18 cellular contexts compared by ENCODE assay signal in the genomic region with DNA sequence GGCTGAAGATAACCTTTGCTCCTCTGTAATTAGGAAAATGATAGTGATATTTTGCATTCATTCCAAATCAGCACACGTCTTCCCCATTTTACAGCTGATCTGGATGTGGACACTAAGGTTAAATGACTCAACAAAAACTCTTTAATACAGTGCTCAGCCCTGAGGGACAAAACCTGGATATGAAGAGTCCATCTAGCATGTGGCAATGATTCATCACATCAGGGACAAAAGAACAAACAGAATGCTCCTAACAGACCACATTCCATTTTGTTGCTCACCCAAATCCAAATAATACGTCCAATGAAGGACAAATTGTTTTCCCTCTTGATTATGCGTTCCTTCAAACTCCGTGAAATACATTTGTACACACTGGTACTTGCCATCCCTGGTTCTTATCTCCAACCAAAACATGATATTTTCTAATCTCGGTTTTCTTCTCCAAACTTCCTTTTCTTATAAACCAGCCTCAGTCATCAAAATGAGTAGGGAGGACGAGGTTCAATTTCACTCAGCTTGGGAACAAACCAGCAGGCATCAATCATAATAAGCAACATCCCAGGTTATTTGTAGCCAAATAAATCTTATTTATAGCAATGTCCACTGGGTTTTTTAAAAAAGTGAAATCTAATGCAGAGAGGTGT. TPM values are rescaled to one million over a fixed set of nuclear protein-coding genes. Genes with fewer than 3 reads are reported as not detected.
DNase-seq lines count a peak whose midpoint lies in the region; ATAC-seq, FAIRE-seq and TF ChIP-seq lines count a peak whose summit lies in the region.
"Had no signal": no experiment of that assay in that cellular context is flagged by ENCODE, and none has a peak within 500 bp of the region (broad histone marks: within the 10 kb centered on the region; RNA-seq: fewer than 3 reads in every experiment).

No MANE protein-coding gene starts in this region.

- ATAC-seq in PC-3: peak; percentile 97
- no peak for ATAC-seq in GM21576 (IDR thresholded peaks at IDR 0.05; ENCODE audit: unreplicated experiment)
- ATAC-seq: activated T-cell treated with anti-CD3 and anti-CD28 coated beads, Interleukin-2, amount 50 U/mL, for 4 hours; psoas muscle; Right ventricle myocardium inferior had no signal

- H3K36me3 ChIP-seq in PC-3 (ENCODE audit: low read depth, low read length) (no peaks in the 10 kb centered on the region; the same call in 1 of the 2 replicates), endothelial cell of umbilical vein (ENCODE audit: control insufficient read depth in 2 of 2, extremely low read depth in 1 of 2, insufficient read depth in 2 of 2, low read length in 2 of 2) (peaks cover 0 to 7% of the 10 kb centered on the region in 2 experiments)
- H3K36me3 ChIP-seq: BLaER1 had no signal

- peaks cover 9% of the 10 kb centered on the region for H3F3A ChIP-seq in PC-3 (ENCODE audit: low read length, unreplicated experiment)

- intact Hi-C loops in PC-3 (cut with micrococcal nuclease): loop anchor here (2.0 to 5.0 kb wide), 4 partner anchors 53 to 415 kb away; a partner anchor contains a TSS
- intact Hi-C loops in endothelial cell of umbilical vein (cut with micrococcal nuclease): loop anchor here (2.0 to 5.0 kb wide), 3 partner anchors 53 to 415 kb away; a partner anchor contains a TSS

- H3K4me1 ChIP-seq in PC-3 (ENCODE audit: insufficient read depth, low read length) (peaks cover 27% of the 10 kb centered on the region), endothelial cell of umbilical vein (ENCODE audit: control insufficient read depth, extremely low read depth, insufficient read depth, low read length) (peaks cover 22% of the 10 kb centered on the region)
- H3K4me1 ChIP-seq: BLaER1, psoas muscle, tibial nerve had no signal

- H3K9ac ChIP-seq in PC-3 (ENCODE audit: low read length) (peak overlapping the region; percentile 11), endothelial cell of umbilical vein (replicated peaks; ENCODE audit: extremely low read depth, insufficient read depth, low read length) (peak overlapping the region; percentile 62)
- H3K9ac ChIP-seq: BLaER1 had no signal

- H3K9me3 ChIP-seq in PC-3 (ENCODE audit: low read length) (no peaks in the 10 kb centered on the region), endothelial cell of umbilical vein (replicated peaks; ENCODE audit: control insufficient read depth, insufficient read depth, low read length) (no peaks in the 10 kb centered on the region)
- H3K9me3 ChIP-seq: BLaER1, psoas muscle, tibial nerve had no signal

- no peaks in the 10 kb centered on the region for H3K9me2 ChIP-seq in PC-3 (replicated peaks; ENCODE audit: low read length)

- H3K4me2 ChIP-seq in PC-3 (ENCODE audit: low read length) (peak overlapping the region; percentile 51), endothelial cell of umbilical vein (ENCODE audit: insufficient read depth, low read length) (peak overlapping the region; percentile 73)
- H3K4me2 ChIP-seq: BLaER1 had no signal

- H2AFZ ChIP-seq in PC-3 (ENCODE audit: low read length) (peak overlapping the region; percentile 51), endothelial cell of umbilical vein (ENCODE audit: low read depth, low read length) (peak overlapping the region; percentile 43)

- BruUV-seq in PC-3 (replicated peaks; lab: Mats Ljungman, UMichigan): no TSS peak
- TSS peak; percentile 49 for BruUV-seq in endothelial cell of umbilical vein (replicated peaks; lab: Mats Ljungman, UMichigan)

- DNase-seq in ELR (ENCODE audit: low read depth): peak; percentile 76
- DNase-seq in PC-3: peak; percentile 98
- DNase-seq in endothelial cell of umbilical vein (ENCODE audit: low read depth, low spot score): peak; percentile 78
- peak; percentile 63 for DNase-seq in non-pigmented ciliary epithelial cell (ENCODE audit: low read depth)
- DNase-seq in cerebellum (ENCODE audit: low spot score): no peak
- DNase-seq in NCI-H1417 (lab: John Stamatoyannopoulos, UW): no peak
- no peak for DNase-seq in MV-4-11 (lab: John Stamatoyannopoulos, UW)
- DNase-seq: activated CD4-positive, alpha-beta T cell treated with anti-CD3 and anti-CD28 coated beads, Interleukin-2, amount 10 ng/mL, durations not matched to agents 24 days and 14 days; activated T-cell treated with anti-CD3 and anti-CD28 coated beads, Interleukin-2, amount 50 U/mL, for 4 hours; dorsolateral prefrontal cortex; KBM-7; NCI-H146; NCI-H524; psoas muscle had no signal

- H3K27me3 ChIP-seq in PC-3 (ENCODE audit: low read length) (no peaks in the 10 kb centered on the region), endothelial cell of umbilical vein (ENCODE audit: control insufficient read depth in 2 of 2, insufficient read depth in 2 of 2, low read length in 2 of 2) (no peaks in the 10 kb centered on the region)
- H3K27me3 ChIP-seq: BLaER1, dorsolateral prefrontal cortex, tibial nerve had no signal

- H4K20me1 ChIP-seq in PC-3 (ENCODE audit: low read length) (no peaks in the 10 kb centered on the region), endothelial cell of umbilical vein (replicated peaks; ENCODE audit: control insufficient read depth, extremely low read depth, insufficient read depth, low read length) (no peaks in the 10 kb centered on the region)
- H4K20me1 ChIP-seq: BLaER1 had no signal

- FAIRE-seq in endothelial cell of umbilical vein (lab: Jason Lieb, UNC): peak; percentile 87

- TF ChIP-seq CTCF in PC-3 (conservative IDR thresholded peaks at IDR 0.05; ENCODE audit: low read depth, low read length): no peak
- TF ChIP-seq CTCF in endothelial cell of umbilical vein (IDR thresholded peaks at IDR 0.05; ENCODE audit: extremely low read depth in 1 of 2, insufficient read depth in 1 of 2, low read depth in 1 of 2, low read length in 2 of 2): no peak

- POLR2A ChIA-PET in PC-3 (lab: Charles Lee; ENCODE audit: unreplicated experiment) (no interaction called here), endothelial cell of umbilical vein (lab: Charles Lee) (no interaction called here)

- H3K79me2 ChIP-seq in PC-3 (ENCODE audit: low read length) (no peaks in the 10 kb centered on the region), endothelial cell of umbilical vein (ENCODE audit: control insufficient read depth, insufficient read depth, low read length) (no peaks in the 10 kb centered on the region)

- H3K4me3 ChIP-seq in PC-3 (ENCODE audit: low read length) (peak overlapping the region; percentile 17; the same call in 1 of the 2 replicates), endothelial cell of umbilical vein (replicated peaks in 1 of 3; ENCODE audit: insufficient read depth in 1 of 3, low read depth in 1 of 3, low read length in 3 of 3) (no peak overlapping the region)
- H3K4me3 ChIP-seq: BLaER1, dorsolateral prefrontal cortex, psoas muscle, tibial nerve had no signal

- dilution Hi-C loops in endothelial cell of umbilical vein (cut with MboI; ENCODE audit: extremely low pct_ligation_motif_present, low sequenced_read_pairs): no loop called here

- no peak for TF ChIP-seq POLR2A in endothelial cell of umbilical vein (IDR thresholded peaks at IDR 0.05; ENCODE audit: low read depth, low read length)

- CTCF ChIA-PET in PC-3 (lab: Charles Lee): interaction anchor here (0.6 to 1.8 kb wide), 2 partner anchors 142 to 396 kb away, joined by 3 to 4 read pairs; no protein-coding TSS in a partner anchor
- CTCF ChIA-PET in endothelial cell of umbilical vein (lab: Charles Lee): interaction anchor here (1.0 to 2.0 kb wide), 6 partner anchors 7 to 416 kb away, joined by 3 to 6 read pairs (median 3); no protein-coding TSS in a partner anchor

- no peaks in the 10 kb centered on the region for H3K9me1 ChIP-seq in endothelial cell of umbilical vein (replicated peaks; ENCODE audit: control insufficient read depth, extremely low read depth, insufficient read depth, low read length)

- H3K27ac ChIP-seq in PC-3 (ENCODE audit: low read length): peak overlapping the region; percentile 76
- H3K27ac ChIP-seq in endothelial cell of umbilical vein (ENCODE audit: insufficient read depth, low read depth, low read length): peak overlapping the region; percentile 74
- H3K27ac ChIP-seq: BLaER1, dorsolateral prefrontal cortex, psoas muscle, tibial nerve had no signal

TF ChIP-seq in endothelial cell of umbilical vein, 7 proteins besides CTCF, POLR2A, EP300 and RAD21:
- TF ChIP-seq EZH2 (IDR thresholded peaks at IDR 0.05; ENCODE audit: borderline replicate concordance, low read depth, low read length, severe bottlenecking) (no peak), FOS (IDR thresholded peaks at IDR 0.05; ENCODE audit: borderline replicate concordance, insufficient read depth, low read length) (peak; percentile 93), MYC (IDR thresholded peaks at IDR 0.05; ENCODE audit: low read depth, low read length) (no peak), JUN (IDR thresholded peaks at IDR 0.05; ENCODE audit: borderline replicate concordance, insufficient read depth, insufficient read length, low read depth) (peak; percentile 87), GATA2 (IDR thresholded peaks at IDR 0.05; ENCODE audit: insufficient read depth, insufficient read length, low read depth, low read length) (peak; percentile 82), POLR2AphosphoS5 (IDR thresholded peaks at IDR 0.05; ENCODE audit: insufficient read depth, low read depth, low read length) (peak; percentile 50)
- TF ChIP-seq, protein P1, sequence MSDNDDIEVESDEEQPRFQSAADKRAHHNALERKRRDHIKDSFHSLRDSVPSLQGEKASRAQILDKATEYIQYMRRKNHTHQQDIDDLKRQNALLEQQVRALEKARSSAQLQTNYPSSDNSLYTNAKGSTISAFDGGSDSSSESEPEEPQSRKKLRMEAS (IDR thresholded peaks at IDR 0.05; ENCODE audit: insufficient read depth, insufficient read length): no peak

RNA-seq across cellular contexts. Expression of a gene that starts 53.7 kb away (rescaled TPM):
- total RNA-seq in PC-3 (2014; rRNA removed) (31.7 and 32.2 TPM in 2 replicates), endothelial cell of umbilical vein (46.4 and 49.5 TPM in 2 replicates), cerebellum (29.3 TPM)
- polyA plus RNA-seq in endothelial cell of umbilical vein: 16.8 and 19.5 TPM in 2 replicates
- polyA plus RNA-seq in endothelial cell of umbilical vein (2011; cell fraction: cytosol; rRNA removed): 18.7 and 19.9 TPM in 2 replicates
- polyA plus RNA-seq in endothelial cell of umbilical vein (2011; cell fraction: nucleus; rRNA removed): 20.6 and 21.5 TPM in 2 replicates
- 29.6 and 49.7 TPM in 2 replicates for polyA plus RNA-seq in endothelial cell of umbilical vein (2012)
- polyA minus RNA-seq in endothelial cell of umbilical vein: 37.7 and 41.8 TPM in 2 replicates
- polyA minus RNA-seq in endothelial cell of umbilical vein (2011; cell fraction: cytosol; rRNA and poly(A)+ RNA removed): 39.1 TPM
- polyA minus RNA-seq in endothelial cell of umbilical vein (2011; cell fraction: nucleus; rRNA and poly(A)+ RNA removed): 60.4 and 72.9 TPM in 2 replicates

Comparison
In these comparisons a context has a peak if more than half of its experiments do, and no peak if none do; other contexts are left out.
1. DNase-seq: peak in ELR (single experiment), PC-3 (single experiment), endothelial cell of umbilical vein (single experiment) and non-pigmented ciliary epithelial cell (single experiment); none in cerebellum (single experiment), NCI-H1417 (0 of 3) and MV-4-11 (single experiment).